8 cellular contexts compared by ENCODE assay signal in the genomic region with DNA sequence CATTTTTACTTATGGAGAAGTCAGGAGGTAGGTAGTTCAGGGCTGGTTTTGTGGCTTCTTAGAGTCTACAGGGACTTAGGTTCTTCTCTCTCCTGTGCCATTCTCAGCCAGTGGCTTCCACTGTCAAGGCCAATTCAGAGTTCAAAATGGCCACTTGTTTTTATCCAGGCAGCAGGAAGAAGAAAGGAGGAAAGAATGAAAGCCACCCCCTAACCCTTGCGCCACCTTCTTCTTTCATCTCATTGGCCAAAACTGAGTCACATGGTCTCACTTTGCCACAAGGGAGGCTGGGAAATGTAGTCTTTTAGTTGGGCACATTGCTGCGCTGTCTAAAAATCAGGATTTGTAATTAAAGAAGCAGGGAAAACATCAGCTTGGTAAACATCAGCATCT.
DNase-seq lines count a peak whose midpoint lies in the region; ATAC-seq and TF ChIP-seq lines count a peak whose summit lies in the region.

No MANE protein-coding gene starts in this region.

- ATAC-seq in T-cell (replicated peaks in 1 of 4): peak; percentile 35 to 80 (median 50)

- DNase-seq in activated CD4-positive, alpha-beta T cell treated with anti-CD3 and anti-CD28 coated beads, Interleukin-2, amount 10 ng/mL, durations not matched to agents 24 days and 14 days: peak; percentile 79
- DNase-seq in activated CD4-positive, alpha-beta T cell treated with anti-CD3 and anti-CD28 coated beads for 1 hour: no peak
- DNase-seq in NCI-H1417 (lab: John Stamatoyannopoulos, UW) (peak; percentile 41 to 93 (median 76)), T-cell (peak in 5 of 34 experiments; percentile 9 to 27 (median 20)), fibroblast of mammary gland (ENCODE audit: low read depth) (peak; percentile 88), progenitor cell of endocrine pancreas (ENCODE audit: low spot score, unreplicated experiment) (no peak), GM10248 (ENCODE audit: extremely low spot score) (no peak)
- no peak for DNase-seq in effector CD8-positive, alpha-beta T cell (lab: John Stamatoyannopoulos, UW)

- H3K9me3 Mint-ChIP-seq in activated CD4-positive, alpha-beta T cell treated with anti-CD3 and anti-CD28 coated beads, Interleukin-2, amount 10 ng/mL, durations not matched to agents 24 days and 14 days: peaks cover 4% of the 10 kb centered on the region
- no peaks in the 10 kb centered on the region for H3K9me3 Mint-ChIP-seq in T-cell
- no peaks in the 10 kb centered on the region for H3K9me3 Mint-ChIP-seq in progenitor cell of endocrine pancreas (ENCODE audit: low read depth)

- peaks cover 5% of the 10 kb centered on the region for H3K27me3 Mint-ChIP-seq in activated CD4-positive, alpha-beta T cell treated with anti-CD3 and anti-CD28 coated beads, Interleukin-2, amount 10 ng/mL, durations not matched to agents 24 days and 14 days
- H3K27me3 Mint-ChIP-seq in T-cell (peaks cover 0 to 6% of the 10 kb centered on the region in 2 donors), progenitor cell of endocrine pancreas (peaks cover 8% of the 10 kb centered on the region)

- no peak overlapping the region for H3K4me3 ChIP-seq in fibroblast of mammary gland (ENCODE audit: control insufficient read depth, low read depth, low read length)

- intact Hi-C loops in activated CD4-positive, alpha-beta T cell treated with anti-CD3 and anti-CD28 coated beads, Interleukin-2, amount 10 ng/mL, durations not matched to agents 24 days and 14 days (cut with micrococcal nuclease): no loop called here

- CTCF ChIA-PET in T-cell (lab: Charles Lee): no interaction called here
- CTCF ChIA-PET in GM10248 (lab: Yijun Ruan, JAX): no interaction called here

- peaks cover 25% of the 10 kb centered on the region for H3K4me1 Mint-ChIP-seq in activated CD4-positive, alpha-beta T cell treated with anti-CD3 and anti-CD28 coated beads, Interleukin-2, amount 10 ng/mL, durations not matched to agents 24 days and 14 days
- peaks cover 21 to 26% (median 24%) of the 10 kb centered on the region in 3 donors for H3K4me1 Mint-ChIP-seq in T-cell
- H3K4me1 Mint-ChIP-seq in progenitor cell of endocrine pancreas (ENCODE audit: low read depth): peaks cover 13% of the 10 kb centered on the region

- POLR2A ChIA-PET in T-cell (lab: Charles Lee) (no interaction called here), GM10248 (lab: Yijun Ruan, JAX) (no interaction called here)

- H3K27ac Mint-ChIP-seq in activated CD4-positive, alpha-beta T cell treated with anti-CD3 and anti-CD28 coated beads, Interleukin-2, amount 10 ng/mL, durations not matched to agents 24 days and 14 days: peak overlapping the region; percentile 53
- H3K27ac Mint-ChIP-seq in T-cell (peak overlapping the region; percentile 86), progenitor cell of endocrine pancreas (peak overlapping the region; percentile 80)

- no peak for TF ChIP-seq CTCF in fibroblast of mammary gland (conservative IDR thresholded peaks at IDR 0.05; ENCODE audit: control insufficient read depth, insufficient read depth, low read depth, low read length)
- TF ChIP-seq CTCF in progenitor cell of endocrine pancreas (IDR thresholded peaks at IDR 0.05; ENCODE audit: unreplicated experiment): no peak
- no peak for TF ChIP-seq CTCF in GM10248 (IDR thresholded peaks at IDR 0.05; ENCODE audit: control extremely low read depth, extremely low read depth, low read depth, missing control alignments)

- H3K4me3 Mint-ChIP-seq in activated CD4-positive, alpha-beta T cell treated with anti-CD3 and anti-CD28 coated beads, Interleukin-2, amount 10 ng/mL, durations not matched to agents 24 days and 14 days: no peak overlapping the region
- H3K4me3 Mint-ChIP-seq in T-cell (no peak overlapping the region), progenitor cell of endocrine pancreas (ENCODE audit: low read depth) (no peak overlapping the region)

- no peaks in the 10 kb centered on the region for H3K36me3 Mint-ChIP-seq in activated CD4-positive, alpha-beta T cell treated with anti-CD3 and anti-CD28 coated beads, Interleukin-2, amount 10 ng/mL, durations not matched to agents 24 days and 14 days (ENCODE audit: low read depth)
- H3K36me3 Mint-ChIP-seq in T-cell (no peaks in the 10 kb centered on the region), progenitor cell of endocrine pancreas (ENCODE audit: insufficient read depth) (no peaks in the 10 kb centered on the region)

Comparison
In these comparisons a context has a peak if more than half of its experiments do, and no peak if none do; other contexts are left out.
1. DNase-seq: peak in activated CD4-positive, alpha-beta T cell treated with anti-CD3 and anti-CD28 coated beads, Interleukin-2, amount 10 ng/mL, durations not matched to agents 24 days and 14 days (single experiment), NCI-H1417 (3 of 3) and fibroblast of mammary gland (single experiment); none in activated CD4-positive, alpha-beta T cell treated with anti-CD3 and anti-CD28 coated beads for 1 hour (single experiment), progenitor cell of endocrine pancreas (single experiment), effector CD8-positive, alpha-beta T cell (single experiment) and GM10248 (single experiment).
2. Peak in every context shown above with its lines, with median percentiles within 50 percentile points of each other: H3K27ac Mint-ChIP-seq.